7 cellular contexts compared by ENCODE assay signal in genomic region chr6:77604476-77604875, GRCh38.
"Had no signal": no experiment of that assay in that cellular context is flagged by ENCODE, and none has a peak within 500 bp of the region (broad histone marks: within the 10 kb centered on the region; RNA-seq: fewer than 3 reads in every experiment).

No MANE protein-coding gene starts in this region.

- DNase-seq: GDM1, GF-D8 had no signal

- FAIRE-seq: G401.6, GM12891, GM12892, GM18507, GM19239 had no signal
